ENCODE assay signal across 11 cellular contexts in the genomic region with DNA sequence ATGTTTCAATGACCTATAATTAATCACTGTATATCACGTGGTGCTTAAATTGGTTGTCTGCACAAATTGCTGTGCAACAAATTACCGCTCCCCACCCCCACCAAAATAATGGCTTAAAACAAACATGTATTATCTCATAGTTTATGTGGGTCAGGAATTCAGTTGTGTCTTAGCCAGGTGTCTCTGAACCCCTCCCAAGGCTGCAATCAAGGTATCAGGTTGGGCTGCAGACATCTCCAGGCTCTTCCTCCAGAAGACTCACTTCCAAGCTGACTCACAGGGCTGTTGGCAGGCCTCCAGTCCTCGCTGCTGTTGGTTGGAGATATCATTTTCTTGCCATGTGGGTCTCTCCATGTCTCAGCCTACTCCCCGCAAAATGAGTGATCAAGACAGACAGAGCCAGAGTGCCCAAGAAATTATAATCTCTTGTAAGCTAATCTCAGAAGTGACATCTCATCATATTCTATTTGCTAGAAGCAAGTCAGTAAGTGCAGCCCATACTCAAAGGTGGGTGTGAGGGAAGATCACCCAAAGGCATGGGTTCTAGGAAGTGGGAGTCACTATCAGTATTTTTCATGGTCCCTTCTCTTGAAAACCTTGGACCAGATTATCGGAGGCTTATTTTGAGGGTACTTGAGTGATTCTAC. TPM values are rescaled to one million over a fixed set of nuclear protein-coding genes. Genes with fewer than 3 reads are reported as not detected.
A peak's percentile ranks its signal among the peaks of the same experiment; 100 is the strongest.
DNase-seq lines count a peak whose midpoint lies in the region; ATAC-seq, FAIRE-seq and TF ChIP-seq lines count a peak whose summit lies in the region.
"Had no signal": no experiment of that assay in that cellular context is flagged by ENCODE, and none has a peak within 500 bp of the region (broad histone marks: within the 10 kb centered on the region; RNA-seq: fewer than 3 reads in every experiment).

No MANE protein-coding gene starts in this region.

- no peak overlapping the region for H3K27ac Mint-ChIP-seq in natural killer cell
- H3K27ac Mint-ChIP-seq in naive thymus-derived CD4-positive, alpha-beta T cell: no peak overlapping the region
- H3K27ac Mint-ChIP-seq: activated T-helper 1 cell treated with anti-CD3 and anti-CD28 coated beads, Interleukin-12 subunit alpha, Interleukin-12 subunit beta, Interleukin-2, Interleukin-4 antibody, amounts not matched to agents 30 ng/mL and 10 ng/mL and 1 ng/mL, durations not matched to agents 14 hours and 24 hours and 36 hours had no signal

- TF ChIP-seq CTCF in hepatocyte (IDR thresholded peaks at IDR 0.05; ENCODE audit: poor library complexity) (no peak), natural killer cell (IDR thresholded peaks at IDR 0.05) (no peak)

- H3K27me3 Mint-ChIP-seq in natural killer cell (ENCODE audit: low read depth in 2 of 2): no peaks in the 10 kb centered on the region
- H3K27me3 Mint-ChIP-seq in naive thymus-derived CD4-positive, alpha-beta T cell: no peaks in the 10 kb centered on the region

- no peak overlapping the region for H3K27ac ChIP-seq in hepatocyte
- H3K27ac ChIP-seq in naive thymus-derived CD4-positive, alpha-beta T cell (ENCODE audit: low read depth, low read length): no peak overlapping the region
- H3K27ac ChIP-seq: SJSA1 had no signal

- H3K9me3 ChIP-seq in hepatocyte (ENCODE audit: low read depth): no peaks in the 10 kb centered on the region
- H3K9me3 ChIP-seq in naive thymus-derived CD4-positive, alpha-beta T cell (ENCODE audit: control insufficient read depth in 2 of 3, low read length in 3 of 3): no peaks in the 10 kb centered on the region
- H3K9me3 ChIP-seq: SJSA1 had no signal

- no peaks in the 10 kb centered on the region for H3K79me2 ChIP-seq in hepatocyte

- H3K4me3 ChIP-seq in hepatocyte: no peak overlapping the region
- no peak overlapping the region for H3K4me3 ChIP-seq in naive thymus-derived CD4-positive, alpha-beta T cell (ENCODE audit: low read length)
- H3K4me3 ChIP-seq: SJSA1 had no signal

- H2AFZ ChIP-seq in hepatocyte: no peak overlapping the region

- peaks cover 0 to 8% of the 10 kb centered on the region in 2 donors for H3K4me1 Mint-ChIP-seq in natural killer cell
- peaks cover 0 to 3% (median 0%) of the 10 kb centered on the region in 7 donors for H3K4me1 Mint-ChIP-seq in naive thymus-derived CD4-positive, alpha-beta T cell

- H3K9me3 Mint-ChIP-seq in natural killer cell: no peaks in the 10 kb centered on the region
- peaks cover 0 to 6% (median 0%) of the 10 kb centered on the region in 11 donors for H3K9me3 Mint-ChIP-seq in naive thymus-derived CD4-positive, alpha-beta T cell
- H3K9me3 Mint-ChIP-seq: activated T-helper 1 cell treated with anti-CD3 and anti-CD28 coated beads, Interleukin-12 subunit alpha, Interleukin-12 subunit beta, Interleukin-2, Interleukin-4 antibody, amounts not matched to agents 30 ng/mL and 10 ng/mL and 1 ng/mL, durations not matched to agents 14 hours and 24 hours and 36 hours had no signal

- ATAC-seq in natural killer cell: no peak
- ATAC-seq in naive thymus-derived CD4-positive, alpha-beta T cell: no peak

- H3K4me3 Mint-ChIP-seq in natural killer cell: no peak overlapping the region
- no peak overlapping the region for H3K4me3 Mint-ChIP-seq in naive thymus-derived CD4-positive, alpha-beta T cell
- H3K4me3 Mint-ChIP-seq: activated T-helper 1 cell treated with anti-CD3 and anti-CD28 coated beads, Interleukin-12 subunit alpha, Interleukin-12 subunit beta, Interleukin-2, Interleukin-4 antibody, amounts not matched to agents 30 ng/mL and 10 ng/mL and 1 ng/mL, durations not matched to agents 14 hours and 24 hours and 36 hours had no signal

- H3K4me1 ChIP-seq in hepatocyte (ENCODE audit: insufficient read depth): no peaks in the 10 kb centered on the region
- H3K4me1 ChIP-seq in naive thymus-derived CD4-positive, alpha-beta T cell (ENCODE audit: control insufficient read depth in 2 of 2, insufficient read depth in 2 of 2, low read length in 2 of 2): no peaks in the 10 kb centered on the region
- H3K4me1 ChIP-seq: SJSA1 had no signal

- CTCF ChIA-PET in naive thymus-derived CD4-positive, alpha-beta T cell (lab: Charles Lee): no interaction called here

- no peaks in the 10 kb centered on the region for H4K20me1 ChIP-seq in hepatocyte (ENCODE audit: insufficient read depth, poor library complexity, severe bottlenecking)

- FAIRE-seq in frontal cortex (lab: Jason Lieb, UNC): no peak
- FAIRE-seq: G401.6 had no signal

- H3K27me3 ChIP-seq in hepatocyte: no peaks in the 10 kb centered on the region
- no peaks in the 10 kb centered on the region for H3K27me3 ChIP-seq in naive thymus-derived CD4-positive, alpha-beta T cell (ENCODE audit: control insufficient read depth in 2 of 2, insufficient read depth in 2 of 2, low read length in 2 of 2)
- H3K27me3 ChIP-seq: SJSA1 had no signal

- no peak overlapping the region for H3K4me2 ChIP-seq in hepatocyte

- POLR2A ChIA-PET in naive thymus-derived CD4-positive, alpha-beta T cell (lab: Charles Lee): no interaction called here

- DNase-seq in CMK (ENCODE audit: low read depth) (peak; percentile 60), HUDEP-2 (lab: John Stamatoyannopoulos, UW; ENCODE audit: unreplicated experiment in 76 of 76) (peak; percentile 8 to 98 (median 93)), UCSD-AML1 (lab: John Stamatoyannopoulos, UW; ENCODE audit: unreplicated experiment) (peak; percentile 30), hepatocyte (ENCODE audit: low spot score) (peak; percentile 34), natural killer cell (no peak), frontal cortex (ENCODE audit: low spot score in 2 of 2) (no peak)
- DNase-seq in activated CD4-positive, CD25-positive, alpha-beta regulatory T cell (lab: John Stamatoyannopoulos, UW): no peak
- no peak for DNase-seq in naive thymus-derived CD4-positive, alpha-beta T cell

- no peaks in the 10 kb centered on the region for H3K36me3 ChIP-seq in hepatocyte (replicated peaks; ENCODE audit: insufficient read depth, low read depth)
- H3K36me3 ChIP-seq in naive thymus-derived CD4-positive, alpha-beta T cell (ENCODE audit: control insufficient read depth in 2 of 3, insufficient read depth in 3 of 3, low read length in 3 of 3): no peaks in the 10 kb centered on the region

- 91% methylated on average over 5 of the region's 5 CpGs for WGBS in hepatocyte (ENCODE audit: low lambda C conversion rate, missing lambda C conversion rate)

- no peaks in the 10 kb centered on the region for H3K9me2 ChIP-seq in hepatocyte (replicated peaks; ENCODE audit: insufficient read depth)

- H3K36me3 Mint-ChIP-seq in natural killer cell: no peaks in the 10 kb centered on the region
- H3K36me3 Mint-ChIP-seq in naive thymus-derived CD4-positive, alpha-beta T cell: peaks cover 0 to 32% (median 0%) of the 10 kb centered on the region in 5 donors

- intact Hi-C loops in natural killer cell (cut with micrococcal nuclease): no loop called here
- intact Hi-C loops in naive thymus-derived CD4-positive, alpha-beta T cell (cut with micrococcal nuclease): no loop called here

RNA-seq across cellular contexts. Expression of a gene that starts 38.4 kb away (rescaled TPM):
- total RNA-seq in hepatocyte (4.1 and 11.2 TPM in 2 replicates), natural killer cell (1 to 10 TPM in 1 of 3 donors, under 1 TPM in 1, not detected in 1; 0.45 to 1.0 TPM), frontal cortex (5.3 TPM)
- 8.1 and 8.3 TPM in 2 replicates for polyA plus RNA-seq in hepatocyte
- 10 to 100 TPM in 1 of 5 experiments, under 1 TPM in 3, not detected in 1; 0.24 to 24.7 (median 0.28) TPM for total RNA-seq in naive thymus-derived CD4-positive, alpha-beta T cell
- polyA plus RNA-seq in naive thymus-derived CD4-positive, alpha-beta T cell: not detected

RNA-seq across cellular contexts. Expression of a gene that starts 49.3 kb away (rescaled TPM):
- not detected in 2 replicates for total RNA-seq in hepatocyte
- not detected in 2 replicates for polyA plus RNA-seq in hepatocyte
- total RNA-seq in natural killer cell: not detected
- total RNA-seq in naive thymus-derived CD4-positive, alpha-beta T cell: not detected
- polyA plus RNA-seq in naive thymus-derived CD4-positive, alpha-beta T cell: not detected
- total RNA-seq in frontal cortex: not detected
- total RNA-seq: activated T-helper 1 cell treated with anti-CD3 and anti-CD28 coated beads, Interleukin-12 subunit alpha, Interleukin-12 subunit beta, Interleukin-2, Interleukin-4 antibody, amounts not matched to agents 30 ng/mL and 10 ng/mL and 1 ng/mL, durations not matched to agents 14 hours and 24 hours and 36 hours; SJSA1 had no signal

RNA-seq across cellular contexts. Expression of a gene that starts 49.4 kb away (rescaled TPM):
- 10.7 and 19.1 TPM in 2 replicates for total RNA-seq in hepatocyte
- polyA plus RNA-seq in hepatocyte: 5.8 and 10.1 TPM in 2 replicates
- total RNA-seq in natural killer cell: under 1 TPM in 1 of 3 donors, not detected in 2; 0.18 TPM
- total RNA-seq in naive thymus-derived CD4-positive, alpha-beta T cell: under 1 TPM in 2 of 5 experiments, not detected in 3; 0.32 to 0.73 TPM
- polyA plus RNA-seq in naive thymus-derived CD4-positive, alpha-beta T cell: not detected
- total RNA-seq in frontal cortex: 2.9 TPM
- total RNA-seq: activated T-helper 1 cell treated with anti-CD3 and anti-CD28 coated beads, Interleukin-12 subunit alpha, Interleukin-12 subunit beta, Interleukin-2, Interleukin-4 antibody, amounts not matched to agents 30 ng/mL and 10 ng/mL and 1 ng/mL, durations not matched to agents 14 hours and 24 hours and 36 hours; SJSA1 had no signal

Comparison
In these comparisons a context has a peak if more than half of its experiments do, and no peak if none do; other contexts are left out.
1. DNase-seq: peak in CMK (single experiment), HUDEP-2 (76 of 76), UCSD-AML1 (single experiment) and hepatocyte (single experiment); none in activated CD4-positive, CD25-positive, alpha-beta regulatory T cell (0 of 4), natural killer cell (single experiment), naive thymus-derived CD4-positive, alpha-beta T cell (0 of 9) and frontal cortex (0 of 2).